8 cellular contexts compared by ENCODE assay signal in genomic region chr4:118835896-118836762, GRCh38. TPM values are rescaled to one million over a fixed set of nuclear protein-coding genes. Genes with fewer than 3 reads are reported as not detected.
A peak's percentile ranks its signal among the peaks of the same experiment; 100 is the strongest.
DNase-seq lines count a peak whose midpoint lies in the region; ATAC-seq lines count a peak whose summit lies in the region.

SEC24D (minus strand) TSS chr4:118836126; CDS start chr4:118833696, 2,430 bp downstream.

- peak; percentile 81 to 88 (median 83) for DNase-seq in CD8-positive, alpha-beta memory T cell
- DNase-seq in NOMO-1 (lab: John Stamatoyannopoulos, UW; ENCODE audit: unreplicated experiment in 2 of 2) (peak; percentile 76 to 88), mesendoderm (peak; percentile 93)
- DNase-seq in activated CD8-positive, alpha-beta memory T cell treated with anti-CD3 and anti-CD28 coated beads for 48 hours (ENCODE audit: low read depth in 2 of 3, low spot score in 2 of 3), result peak; percentile 52 to 78 (median 60)
- peak; percentile 54 for DNase-seq in stimulated activated CD8-positive, alpha-beta memory T cell treated with anti-CD3 and anti-CD28 coated beads, Interleukin-15, amount 100 ng/mL, for 1 hour (ENCODE audit: low read depth)

- H3K79me2 ChIP-seq in mesendoderm (ENCODE audit: control insufficient read depth, insufficient read depth, low read length), result peaks cover 9% of the 10 kb centered on the region

- peaks cover 0 to 25% (median 14%) of the 10 kb centered on the region in 3 donors for H3K36me3 Mint-ChIP-seq in CD8-positive, alpha-beta memory T cell

- no peaks in the 10 kb centered on the region for H3K27me3 ChIP-seq in CD8-positive, alpha-beta memory T cell (ENCODE audit: insufficient read depth, low read length, poor library complexity, severe bottlenecking)
- H3K27me3 ChIP-seq in endocrine pancreas (ENCODE audit: control insufficient read depth, insufficient read depth, low read length), result no peaks in the 10 kb centered on the region
- H3K27me3 ChIP-seq in mesendoderm (ENCODE audit: insufficient read depth, low read length, poor library complexity), result no peaks in the 10 kb centered on the region

- peak; percentile 65 for ATAC-seq in GM19438 (IDR thresholded peaks at IDR 0.05; ENCODE audit: low read depth, unreplicated experiment)
- peak; percentile 76 for ATAC-seq in HG03571 (IDR thresholded peaks at IDR 0.05; ENCODE audit: unreplicated experiment)

- H3K4me3 ChIP-seq in CD8-positive, alpha-beta memory T cell (ENCODE audit: low read length), result peak within 1 kb of the TSS; percentile 96
- H3K4me3 ChIP-seq in endocrine pancreas (ENCODE audit: control insufficient read depth, insufficient read depth, low read length), result peak within 1 kb of the TSS; percentile 93
- H3K4me3 ChIP-seq in mesendoderm (ENCODE audit: low read length), result peak within 1 kb of the TSS; percentile 85

- no CpG with 5 or more reads among the region's 76 CpGs for WGBS in mesendoderm (ENCODE audit: extremely low coverage, insufficient coverage, low lambda C conversion rate)

- H2BK5ac ChIP-seq in mesendoderm (ENCODE audit: low read length), result peak within 1 kb of the TSS; percentile 21

- H3K56ac ChIP-seq in mesendoderm (ENCODE audit: low read length), result peak within 1 kb of the TSS; percentile 98

- H2BK120ac ChIP-seq in mesendoderm (ENCODE audit: low read depth, low read length), result no peak within 1 kb of the TSS

- H2AK5ac ChIP-seq in mesendoderm (ENCODE audit: low read length), result no peak within 1 kb of the TSS

- H3K4me2 ChIP-seq in mesendoderm (ENCODE audit: low read length), result peak within 1 kb of the TSS; percentile 81

- H3K9me3 Mint-ChIP-seq in CD8-positive, alpha-beta memory T cell, result no peaks in the 10 kb centered on the region

- H3K9me3 ChIP-seq in CD8-positive, alpha-beta memory T cell (ENCODE audit: low read length), result no peaks in the 10 kb centered on the region
- H3K9me3 ChIP-seq in endocrine pancreas (ENCODE audit: control insufficient read depth, low read length), result no peaks in the 10 kb centered on the region

- peaks cover 8% of the 10 kb centered on the region for H3K4me1 ChIP-seq in CD8-positive, alpha-beta memory T cell (ENCODE audit: insufficient read depth, low read length)
- H3K4me1 ChIP-seq in endocrine pancreas (ENCODE audit: control insufficient read depth, insufficient read depth, low read length), result peaks cover 14% of the 10 kb centered on the region
- no peaks in the 10 kb centered on the region for H3K4me1 ChIP-seq in mesendoderm (ENCODE audit: control insufficient read depth, low read depth, low read length)

- POLR2A ChIA-PET in CD8-positive, alpha-beta memory T cell (lab: Charles Lee), result no interaction called here

- no peak within 1 kb of the TSS for H4K8ac ChIP-seq in mesendoderm (ENCODE audit: low read depth, low read length)

- CTCF ChIA-PET in CD8-positive, alpha-beta memory T cell (lab: Charles Lee), result interaction anchor here (1.1 to 1.3 kb wide), 2 partner anchors 14 to 29 kb away, joined by 5 to 6 read pairs; no protein-coding TSS in a partner anchor

- peak within 1 kb of the TSS; percentile 95 for H3K4ac ChIP-seq in mesendoderm (ENCODE audit: low read depth, low read length)

- H3K18ac ChIP-seq in mesendoderm (ENCODE audit: low read length), result peak within 1 kb of the TSS; percentile 96

- H2BK15ac ChIP-seq in mesendoderm (replicated peaks; ENCODE audit: low read depth), result no peak within 1 kb of the TSS

- no peaks in the 10 kb centered on the region for H3K36me3 ChIP-seq in CD8-positive, alpha-beta memory T cell (ENCODE audit: insufficient read depth, low read length)
- H3K36me3 ChIP-seq in endocrine pancreas (ENCODE audit: control insufficient read depth, insufficient read depth, low read length), result peaks cover 4% of the 10 kb centered on the region
- peaks cover 4% of the 10 kb centered on the region for H3K36me3 ChIP-seq in mesendoderm (ENCODE audit: control insufficient read depth, insufficient read depth, low read length)

- H3K4me3 Mint-ChIP-seq in CD8-positive, alpha-beta memory T cell, result peak within 1 kb of the TSS; percentile 88 to 100 (median 98)

- no peaks in the 10 kb centered on the region for H3K27me3 Mint-ChIP-seq in CD8-positive, alpha-beta memory T cell

- H3K79me1 ChIP-seq in mesendoderm (ENCODE audit: low read length), result peaks cover 4% of the 10 kb centered on the region

- H3K4me1 Mint-ChIP-seq in CD8-positive, alpha-beta memory T cell, result peaks cover 32 to 43% (median 36%) of the 10 kb centered on the region in 3 donors

- H3K9ac ChIP-seq in endocrine pancreas (ENCODE audit: control insufficient read depth, insufficient read depth, low read length), result peak within 1 kb of the TSS; percentile 97
- peak within 1 kb of the TSS; percentile 84 for H3K9ac ChIP-seq in mesendoderm (ENCODE audit: low read length)

- H3K23ac ChIP-seq in mesendoderm (ENCODE audit: low read length), result peak within 1 kb of the TSS; percentile 25

- H4K5ac ChIP-seq in mesendoderm (ENCODE audit: low read length), result peak within 1 kb of the TSS; percentile 61

- peak within 1 kb of the TSS; percentile 88 for H3K27ac ChIP-seq in CD8-positive, alpha-beta memory T cell (ENCODE audit: low read depth, low read length)
- H3K27ac ChIP-seq in mesendoderm (ENCODE audit: low read depth, low read length), result peak within 1 kb of the TSS; percentile 93

- peak within 1 kb of the TSS; percentile 78 to 100 (median 99) for H3K27ac Mint-ChIP-seq in CD8-positive, alpha-beta memory T cell

RNA-seq across cellular contexts. Expression of gene SEC24D, which starts in this region (rescaled TPM):
- total RNA-seq in CD8-positive, alpha-beta memory T cell, result 10 to 100 TPM; 22.7 to 24.3 TPM
- polyA plus RNA-seq in CD8-positive, alpha-beta memory T cell, result 23.8 TPM
- 30.3 TPM for polyA plus RNA-seq in mesendoderm (2013, experiment 1 of 2)
- polyA plus RNA-seq in mesendoderm (2013, experiment 2 of 2), result 32.4 TPM

Comparison
In these comparisons a context has a peak if more than half of its experiments do, and no peak if none do; other contexts are left out.
1. Peak in every context shown above with its lines: DNase-seq, ATAC-seq, H3K4me3 ChIP-seq and H3K27ac ChIP-seq.